Comparison of ENCODE assay signal across 19 cellular contexts in the genomic region with DNA sequence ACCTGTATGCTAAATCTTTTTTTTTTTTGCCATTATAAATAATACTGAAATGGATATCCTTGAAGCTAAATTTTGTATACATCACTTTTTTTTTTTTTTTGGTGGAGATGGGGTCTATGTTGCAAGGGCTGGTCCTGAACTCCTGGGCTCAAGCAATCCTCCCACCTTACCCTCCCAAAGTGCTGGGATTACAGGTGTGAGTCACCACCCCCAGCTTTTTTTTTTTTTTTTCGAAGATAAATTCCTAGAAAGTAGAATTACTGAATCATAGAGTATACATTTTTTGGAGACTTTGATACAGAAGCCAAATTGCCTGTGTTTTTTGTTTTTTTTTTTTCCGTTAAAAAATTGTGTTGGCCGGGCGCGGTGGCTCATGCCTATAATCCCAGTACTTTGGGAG. TPM values are rescaled to one million over a fixed set of nuclear protein-coding genes. Genes with fewer than 3 reads are reported as not detected.
A peak's percentile ranks its signal among the peaks of the same experiment; 100 is the strongest.
DNase-seq lines count a peak whose midpoint lies in the region; ATAC-seq and TF ChIP-seq lines count a peak whose summit lies in the region.
"Had no signal": no experiment of that assay in that cellular context is flagged by ENCODE, and none has a peak within 500 bp of the region (broad histone marks: within the 10 kb centered on the region; RNA-seq: fewer than 3 reads in every experiment).

No MANE protein-coding gene starts in this region.

- peaks cover 68% of the 10 kb centered on the region for H3K4me1 ChIP-seq in ACC112 (ENCODE audit: control insufficient read depth, insufficient read depth, low read length, unreplicated experiment)
- peaks cover 36% of the 10 kb centered on the region for H3K4me1 ChIP-seq in MM.1S (ENCODE audit: low read length)
- H3K4me1 ChIP-seq in psoas muscle: peaks cover 35% of the 10 kb centered on the region
- no peaks in the 10 kb centered on the region for H3K4me1 ChIP-seq in endodermal cell (ENCODE audit: control insufficient read depth, insufficient read depth, low read length)

- peaks cover 74% of the 10 kb centered on the region for H3K36me3 Mint-ChIP-seq in dendritic cell treated with granulocyte-macrophage colony-stimulating factor and Interleukin-4, amounts not matched to agents 40 ng/mL and 50 ng/mL, for 4 days (ENCODE audit: low read depth)
- H3K36me3 Mint-ChIP-seq in activated CD4-positive, alpha-beta T cell treated with anti-CD3 and anti-CD28 coated beads, Interleukin-2, amount 10 ng/mL, durations not matched to agents 24 days and 14 days (ENCODE audit: low read depth): peaks cover 28% of the 10 kb centered on the region
- H3K36me3 Mint-ChIP-seq in endodermal cell (ENCODE audit: low read depth): peaks cover 3% of the 10 kb centered on the region

- H3K4me3 Mint-ChIP-seq in dendritic cell treated with granulocyte-macrophage colony-stimulating factor and Interleukin-4, amounts not matched to agents 40 ng/mL and 50 ng/mL, for 4 days: peak overlapping the region; percentile 44
- H3K4me3 Mint-ChIP-seq in activated CD4-positive, alpha-beta T cell treated with anti-CD3 and anti-CD28 coated beads, Interleukin-2, amount 10 ng/mL, durations not matched to agents 24 days and 14 days: no peak overlapping the region
- no peak overlapping the region for H3K4me3 Mint-ChIP-seq in endodermal cell
- H3K4me3 Mint-ChIP-seq: activated T-helper 17 cell treated with anti-CD3 and anti-CD28 coated beads, Interleukin-2, amount 50 U/mL, for 72 hours; CD4-positive, CD25-positive, alpha-beta regulatory T cell; T-helper 1 cell treated with Interleukin-12 subunit alpha and Interleukin-12 subunit beta and Interleukin-4 antibody, amounts not matched to agents 30 μg/mL and 1 μg/mL, for 36 hours; type B pancreatic cell had no signal

- H3K9me3 ChIP-seq in MM.1S (replicated peaks; ENCODE audit: insufficient read depth, low read length) (no peaks in the 10 kb centered on the region), psoas muscle (no peaks in the 10 kb centered on the region), endodermal cell (ENCODE audit: control insufficient read depth, low read length) (no peaks in the 10 kb centered on the region)
- H3K9me3 ChIP-seq: spleen had no signal

- H3K36me3 ChIP-seq in ACC112 (ENCODE audit: insufficient read depth, low read length): no peaks in the 10 kb centered on the region
- H3K36me3 ChIP-seq in MM.1S (replicated peaks; ENCODE audit: insufficient read depth, low read length): peaks cover 6% of the 10 kb centered on the region
- no peaks in the 10 kb centered on the region for H3K36me3 ChIP-seq in psoas muscle (ENCODE audit: insufficient read depth in 1 of 2, low read depth in 1 of 2)
- H3K36me3 ChIP-seq in endodermal cell (ENCODE audit: control insufficient read depth, insufficient read depth, low read length): no peaks in the 10 kb centered on the region

- DNase-seq in MM.1S: no peak
- no peak for DNase-seq in psoas muscle
- DNase-seq in activated CD4-positive, alpha-beta T cell treated with anti-CD3 and anti-CD28 coated beads, Interleukin-2, amount 10 ng/mL, durations not matched to agents 24 days and 14 days: no peak
- DNase-seq in endodermal cell: no peak
- DNase-seq: amygdala; CD4-positive, CD25-positive, alpha-beta regulatory T cell; DMS79; NCI-H2081 treated with DMSO at 0.1 percent for 48 hours; NCI-H524; SHP77 treated with DMSO at 0.1 percent for 48 hours; spleen had no signal

- no peaks in the 10 kb centered on the region for H3K9me3 Mint-ChIP-seq in dendritic cell treated with granulocyte-macrophage colony-stimulating factor and Interleukin-4, amounts not matched to agents 40 ng/mL and 50 ng/mL, for 4 days
- H3K9me3 Mint-ChIP-seq in activated CD4-positive, alpha-beta T cell treated with anti-CD3 and anti-CD28 coated beads, Interleukin-2, amount 10 ng/mL, durations not matched to agents 24 days and 14 days: no peaks in the 10 kb centered on the region
- H3K9me3 Mint-ChIP-seq in endodermal cell: no peaks in the 10 kb centered on the region
- H3K9me3 Mint-ChIP-seq: activated T-helper 17 cell treated with anti-CD3 and anti-CD28 coated beads, Interleukin-2, amount 50 U/mL, for 72 hours; CD4-positive, CD25-positive, alpha-beta regulatory T cell; T-helper 1 cell treated with Interleukin-12 subunit alpha and Interleukin-12 subunit beta and Interleukin-4 antibody, amounts not matched to agents 30 μg/mL and 1 μg/mL, for 36 hours; type B pancreatic cell had no signal

- peak overlapping the region; percentile 95 for H3K27ac Mint-ChIP-seq in dendritic cell treated with granulocyte-macrophage colony-stimulating factor and Interleukin-4, amounts not matched to agents 40 ng/mL and 50 ng/mL, for 4 days
- no peak overlapping the region for H3K27ac Mint-ChIP-seq in activated CD4-positive, alpha-beta T cell treated with anti-CD3 and anti-CD28 coated beads, Interleukin-2, amount 10 ng/mL, durations not matched to agents 24 days and 14 days
- H3K27ac Mint-ChIP-seq in endodermal cell: no peak overlapping the region
- H3K27ac Mint-ChIP-seq: activated T-helper 17 cell treated with anti-CD3 and anti-CD28 coated beads, Interleukin-2, amount 50 U/mL, for 72 hours; T-helper 1 cell treated with Interleukin-12 subunit alpha and Interleukin-12 subunit beta and Interleukin-4 antibody, amounts not matched to agents 30 μg/mL and 1 μg/mL, for 36 hours had no signal

- H4K20me1 ChIP-seq in MM.1S (ENCODE audit: insufficient read depth, low read length): no peaks in the 10 kb centered on the region

- ATAC-seq in psoas muscle (no peak), GM19324 (IDR thresholded peaks at IDR 0.05; ENCODE audit: low FRiP score, unreplicated experiment) (no peak)
- no peak for ATAC-seq in activated CD4-positive, CD25-positive, alpha-beta regulatory T cell treated with anti-CD3 and anti-CD28 coated beads, Interleukin-2, amount 50 U/mL, for 24 hours
- ATAC-seq: activated T-helper 17 cell treated with anti-CD3 and anti-CD28 coated beads, Interleukin-2, amount 50 U/mL, for 72 hours had no signal

- intact Hi-C loops in dendritic cell treated with granulocyte-macrophage colony-stimulating factor and Interleukin-4, amounts not matched to agents 40 ng/mL and 50 ng/mL, for 4 days (cut with micrococcal nuclease): no loop called here
- intact Hi-C loops in psoas muscle (cut with DNase I): no loop called here
- intact Hi-C loops in activated CD4-positive, alpha-beta T cell treated with anti-CD3 and anti-CD28 coated beads, Interleukin-2, amount 10 ng/mL, durations not matched to agents 24 days and 14 days (cut with micrococcal nuclease): no loop called here

- H2AFZ ChIP-seq in ACC112 (ENCODE audit: low read length, unreplicated experiment) (no peak overlapping the region), MM.1S (ENCODE audit: low read length) (no peak overlapping the region)

- H3K27me3 Mint-ChIP-seq in dendritic cell treated with granulocyte-macrophage colony-stimulating factor and Interleukin-4, amounts not matched to agents 40 ng/mL and 50 ng/mL, for 4 days: no peaks in the 10 kb centered on the region
- no peaks in the 10 kb centered on the region for H3K27me3 Mint-ChIP-seq in activated CD4-positive, alpha-beta T cell treated with anti-CD3 and anti-CD28 coated beads, Interleukin-2, amount 10 ng/mL, durations not matched to agents 24 days and 14 days
- H3K27me3 Mint-ChIP-seq in endodermal cell (ENCODE audit: insufficient read depth): no peaks in the 10 kb centered on the region
- H3K27me3 Mint-ChIP-seq: activated T-helper 17 cell treated with anti-CD3 and anti-CD28 coated beads, Interleukin-2, amount 50 U/mL, for 72 hours; CD4-positive, CD25-positive, alpha-beta regulatory T cell; type B pancreatic cell had no signal

- H3K27me3 ChIP-seq in ACC112 (ENCODE audit: insufficient read depth, low read length): no peaks in the 10 kb centered on the region
- H3K27me3 ChIP-seq in MM.1S (replicated peaks; ENCODE audit: insufficient read depth, low read length): no peaks in the 10 kb centered on the region
- no peaks in the 10 kb centered on the region for H3K27me3 ChIP-seq in psoas muscle (ENCODE audit: insufficient read depth in 3 of 3, low read length in 2 of 3)
- no peaks in the 10 kb centered on the region for H3K27me3 ChIP-seq in endodermal cell (ENCODE audit: control insufficient read depth, insufficient read depth, low read length, poor library complexity, severe bottlenecking)
- H3K27me3 ChIP-seq: spleen had no signal

- peaks cover 19% of the 10 kb centered on the region for H3F3A ChIP-seq in MM.1S (ENCODE audit: insufficient read depth, low read length)

- peaks cover 91% of the 10 kb centered on the region for H3K4me1 Mint-ChIP-seq in dendritic cell treated with granulocyte-macrophage colony-stimulating factor and Interleukin-4, amounts not matched to agents 40 ng/mL and 50 ng/mL, for 4 days (ENCODE audit: low read depth)
- H3K4me1 Mint-ChIP-seq in activated CD4-positive, alpha-beta T cell treated with anti-CD3 and anti-CD28 coated beads, Interleukin-2, amount 10 ng/mL, durations not matched to agents 24 days and 14 days: peaks cover 10% of the 10 kb centered on the region
- H3K4me1 Mint-ChIP-seq in endodermal cell: no peaks in the 10 kb centered on the region

- H3K4me3 ChIP-seq in ACC112 (ENCODE audit: low read depth, low read length): no peak overlapping the region
- no peak overlapping the region for H3K4me3 ChIP-seq in MM.1S (ENCODE audit: low read length)
- no peak overlapping the region for H3K4me3 ChIP-seq in psoas muscle
- no peak overlapping the region for H3K4me3 ChIP-seq in endodermal cell (ENCODE audit: low read length)
- H3K4me3 ChIP-seq: lung, spleen had no signal

- peaks cover 24% of the 10 kb centered on the region for H3K79me2 ChIP-seq in ACC112 (ENCODE audit: control insufficient read depth, insufficient read depth, low read length, unreplicated experiment)
- H3K79me2 ChIP-seq in MM.1S (ENCODE audit: low read length): peaks cover 97% of the 10 kb centered on the region

- no peak overlapping the region for H3K9ac ChIP-seq in MM.1S (ENCODE audit: low read length)
- no peak overlapping the region for H3K9ac ChIP-seq in endodermal cell (ENCODE audit: extremely low read depth, low read length, poor library complexity, severe bottlenecking)

- WGBS in psoas muscle, 3 donors: 92 to 97% (median 97%) methylated on average over 5 of the region's 5 CpGs
- 85 to 100% methylated on average over 2 to 4 of the region's 5 CpGs for WGBS in endodermal cell (ENCODE audit: insufficient coverage in 1 of 2, insufficient read length in 1 of 2), 2 experiments

- TF ChIP-seq CTCF in MM.1S (IDR thresholded peaks at IDR 0.05; ENCODE audit: low read length) (no peak), psoas muscle (IDR thresholded peaks at IDR 0.05) (no peak), endodermal cell (conservative IDR thresholded peaks at IDR 0.05) (no peak)

- peak overlapping the region; percentile 97 for H3K27ac ChIP-seq in ACC112 (ENCODE audit: low read depth, low read length)
- peak overlapping the region; percentile 87; the same call in 1 of the 2 replicates for H3K27ac ChIP-seq in MM.1S (ENCODE audit: low read length)
- peak overlapping the region; percentile 74 for H3K27ac ChIP-seq in psoas muscle
- H3K27ac ChIP-seq in endodermal cell (ENCODE audit: low read depth, low read length): no peak overlapping the region

- no peaks in the 10 kb centered on the region for H3K9me2 ChIP-seq in MM.1S (replicated peaks; ENCODE audit: insufficient read depth, low read length)

- H3K4me2 ChIP-seq in MM.1S (ENCODE audit: low read depth, low read length): peak overlapping the region; percentile 84; the same call in 1 of the 2 replicates

RNA-seq across cellular contexts. Expression of a gene that starts 25.6 kb away (rescaled TPM):
- total RNA-seq in psoas muscle: 1 to 10 TPM; 3.6 to 5.9 (median 4.0) TPM
- 1 to 10 TPM; 1.7 to 2.7 (median 2.2) TPM for polyA plus RNA-seq in psoas muscle
- 68.7 and 74.6 TPM in 2 replicates for total RNA-seq in activated CD4-positive, alpha-beta T cell treated with anti-CD3 and anti-CD28 coated beads, Interleukin-2, amount 10 ng/mL, durations not matched to agents 24 days and 14 days
- 10 to 100 TPM; 11.9 to 17.6 TPM for total RNA-seq in endodermal cell
- polyA plus RNA-seq in endodermal cell (2013, experiment 1 of 2): 9.7 TPM
- polyA plus RNA-seq in endodermal cell (2013, experiment 2 of 2): 9.9 TPM

RNA-seq across cellular contexts. Expression of a gene that starts 51.0 kb away (rescaled TPM):
- total RNA-seq in psoas muscle (100 to 1,000 TPM in 2 of 4 donors, 10 to 100 TPM in 2; 65.2 to 121 (median 96.9) TPM), endodermal cell (10 to 100 TPM; 82.4 to 82.9 TPM)
- 10 to 100 TPM; 52.2 to 99.2 (median 69.8) TPM for polyA plus RNA-seq in psoas muscle
- 46.7 and 47.2 TPM in 2 replicates for total RNA-seq in activated CD4-positive, alpha-beta T cell treated with anti-CD3 and anti-CD28 coated beads, Interleukin-2, amount 10 ng/mL, durations not matched to agents 24 days and 14 days
- polyA plus RNA-seq in endodermal cell (2013, experiment 1 of 2): 73.4 TPM
- polyA plus RNA-seq in endodermal cell (2013, experiment 2 of 2): 71.3 TPM
